ENCODE assay signal across 1 cellular context in the genomic region with DNA sequence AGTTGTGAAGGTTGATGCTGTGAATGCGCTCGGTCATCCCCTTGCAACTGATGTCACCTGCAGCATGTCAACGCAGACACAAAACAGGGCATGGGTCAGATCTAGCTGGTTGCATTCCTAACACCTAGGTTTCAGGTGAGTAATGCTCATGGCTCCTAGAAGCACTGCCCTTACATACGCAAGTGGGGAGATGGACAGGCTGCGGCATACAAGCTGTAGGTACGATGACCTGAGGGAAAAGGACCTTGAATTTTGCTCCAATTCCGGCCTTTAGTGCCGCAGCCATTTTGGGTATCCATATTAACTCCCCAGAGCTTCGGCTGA.
TF ChIP-seq lines count a peak whose summit lies in the region.

No MANE protein-coding gene starts in this region.

TF ChIP-seq in H1, 55 proteins besides CTCF, POLR2A, EP300 and RAD21:
- TF ChIP-seq BRCA1 (IDR thresholded peaks at IDR 0.05; ENCODE audit: low read depth, low read length) (no peak), TCF12 (IDR thresholded peaks at IDR 0.05; ENCODE audit: low read depth, low read length) (no peak), EGR1 (IDR thresholded peaks at IDR 0.05; ENCODE audit: borderline replicate concordance, low read depth, low read length) (no peak), HDAC2 (IDR thresholded peaks at IDR 0.05; ENCODE audit: borderline replicate concordance in 1 of 2, low read depth in 2 of 2, low read length in 2 of 2) (no peak), CEBPB (IDR thresholded peaks at IDR 0.05; ENCODE audit: low read depth, low read length) (no peak), SP4 (IDR thresholded peaks at IDR 0.05; ENCODE audit: low read length) (no peak), NANOG (IDR thresholded peaks at IDR 0.05; ENCODE audit: insufficient read depth, low read depth, low read length, poor library complexity, severe bottlenecking) (no peak), SIN3A (conservative IDR thresholded peaks at IDR 0.05 in 1 of 2, IDR thresholded peaks at IDR 0.05 in 1 of 2; ENCODE audit: low read depth in 1 of 2, low read length in 2 of 2) (no peak), SIRT6 (IDR thresholded peaks at IDR 0.05; ENCODE audit: low read length) (no peak)
- TF ChIP-seq, protein P1, sequence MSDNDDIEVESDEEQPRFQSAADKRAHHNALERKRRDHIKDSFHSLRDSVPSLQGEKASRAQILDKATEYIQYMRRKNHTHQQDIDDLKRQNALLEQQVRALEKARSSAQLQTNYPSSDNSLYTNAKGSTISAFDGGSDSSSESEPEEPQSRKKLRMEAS (IDR thresholded peaks at IDR 0.05) = no peak
